28 cellular contexts compared by ENCODE assay signal in the genomic region with DNA sequence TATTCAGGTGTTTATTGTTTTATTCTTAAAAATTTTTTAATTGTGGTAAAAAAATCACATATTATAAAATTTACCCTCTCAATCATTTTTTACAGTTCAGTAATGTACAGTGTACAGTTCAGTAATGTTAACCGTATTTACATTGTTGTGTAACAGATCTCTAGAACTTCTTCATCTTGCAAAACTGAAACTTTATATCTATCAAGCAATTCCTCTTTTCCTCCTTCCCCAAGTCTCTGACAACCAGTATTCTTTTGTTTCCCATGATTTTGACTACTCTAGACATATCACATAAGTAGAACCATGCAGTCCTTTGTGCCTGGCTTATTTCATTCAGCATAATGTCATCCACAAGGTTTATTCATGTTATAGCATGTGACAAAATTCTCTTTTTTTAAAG. TPM values are rescaled to one million over a fixed set of nuclear protein-coding genes. Genes with fewer than 3 reads are reported as not detected.
A peak's percentile ranks its signal among the peaks of the same experiment; 100 is the strongest.
DNase-seq lines count a peak whose midpoint lies in the region; ATAC-seq, FAIRE-seq and TF ChIP-seq lines count a peak whose summit lies in the region.
"Had no signal": no experiment of that assay in that cellular context is flagged by ENCODE, and none has a peak within 500 bp of the region (broad histone marks: within the 10 kb centered on the region; RNA-seq: fewer than 3 reads in every experiment).

No MANE protein-coding gene starts in this region.

- ATAC-seq in left lung (peak; percentile 18), HepG2 (no peak)
- ATAC-seq: activated CD8-positive, alpha-beta memory T cell treated with anti-CD3 and anti-CD28 coated beads, Interleukin-2, amount 10 ng/mL, durations not matched to agents 7 days and 5 days; activated T-cell treated with anti-CD3 and anti-CD28 coated beads, Interleukin-2, amount 50 U/mL, for 4 hours had no signal

- no peak for TF ChIP-seq EP300 in HepG2 (IDR thresholded peaks at IDR 0.05; ENCODE audit: low read depth in 2 of 2, low read length in 2 of 2)
- no peak for TF ChIP-seq EP300 in HepG2 (CRISPR knock-in tag; IDR thresholded peaks at IDR 0.05; ENCODE audit: borderline replicate concordance)

- no peak for TF ChIP-seq CTCF in HL-60 (IDR thresholded peaks at IDR 0.05; ENCODE audit: insufficient read depth, low read length)
- TF ChIP-seq CTCF in left lung (IDR thresholded peaks at IDR 0.05): no peak
- no peak for TF ChIP-seq CTCF in HepG2 (CRISPR knock-in tag; IDR thresholded peaks at IDR 0.05)
- TF ChIP-seq CTCF in osteocyte (IDR thresholded peaks at IDR 0.05): no peak
- TF ChIP-seq CTCF in Caco-2 (IDR thresholded peaks at IDR 0.05; ENCODE audit: insufficient read depth in 1 of 2, low read depth in 1 of 2, low read length in 1 of 2, severe bottlenecking in 1 of 2, unreplicated experiment in 1 of 2): no peak

- H4K20me1 ChIP-seq in HepG2 (ENCODE audit: insufficient read depth, low read length): no peaks in the 10 kb centered on the region

- DNase-seq in HL-60 (ENCODE audit: low read depth in 1 of 2, low spot score in 1 of 2): no peak
- peak; percentile 38 for DNase-seq in NOMO-1 treated with dmso at 0.1 percent for 144 hours (lab: John Stamatoyannopoulos, UW; ENCODE audit: unreplicated experiment)
- DNase-seq in left lung: no peak
- no peak for DNase-seq in HepG2 (ENCODE audit: low spot score)
- no peak for DNase-seq in SHP77 (lab: John Stamatoyannopoulos, UW)
- DNase-seq in osteocyte (ENCODE audit: extremely low spot score, unreplicated experiment): no peak
- DNase-seq in Caco-2: no peak
- DNase-seq: activated CD4-positive, alpha-beta T cell treated with anti-CD3 and anti-CD28 coated beads, Interleukin-2, amount 50 U/mL, for 4 hours; activated CD8-positive, alpha-beta memory T cell treated with anti-CD3 and anti-CD28 coated beads, Interleukin-2, amount 10 ng/mL, durations not matched to agents 7 days and 5 days; activated gamma-delta T cell treated with Interleukin-2 at 50 U/mL for 16 hours; activated T-cell treated with anti-CD3 and anti-CD28 coated beads, Interleukin-2, amount 50 U/mL, for 4 hours; CD4-positive, alpha-beta memory T cell; cortex of kidney; effector memory CD4-positive, alpha-beta T cell; H9; KG1; MG63; NCI-H1436 treated with DMSO at 0.1 percent for 48 hours; NCI-H2081 treated with DMSO at 0.1 percent for 48 hours; NCI-H345; NCI-H69; occipital lobe; trophoblast cell had no signal

- H3K9me3 ChIP-seq in left lung: peaks cover 0 to 5% of the 10 kb centered on the region in 2 donors
- H3K9me3 ChIP-seq in HepG2 (ENCODE audit: low read length): peaks cover 13% of the 10 kb centered on the region; the same call in 1 of the 2 replicates
- peaks cover 18% of the 10 kb centered on the region for H3K9me3 ChIP-seq in Caco-2

- H3K9ac ChIP-seq in HepG2 (ENCODE audit: insufficient read depth, low read depth, low read length): no peak overlapping the region

- intact Hi-C loops in left lung (cut with DNase I): no loop called here
- intact Hi-C loops in HepG2 (cut with micrococcal nuclease; ENCODE audit: unreplicated experiment): no loop called here
- intact Hi-C loops in Caco-2 (cut with micrococcal nuclease; ENCODE audit: unreplicated experiment): loop anchor here (5.0 kb wide), 1 partner anchor 395 kb away; no protein-coding TSS in a partner anchor

- no peak overlapping the region for H2AFZ ChIP-seq in HepG2 (ENCODE audit: low read length)

- H3K27me3 ChIP-seq in HL-60 (ENCODE audit: insufficient read depth, poor library complexity, severe bottlenecking): no peaks in the 10 kb centered on the region
- no peaks in the 10 kb centered on the region for H3K27me3 ChIP-seq in left lung
- H3K27me3 ChIP-seq in HepG2 (ENCODE audit: control insufficient read depth in 1 of 2, insufficient read depth in 2 of 2, low read length in 2 of 2): peaks cover 0 to 3% of the 10 kb centered on the region in 2 experiments; a peak in 1 of 5 replicates
- H3K27me3 ChIP-seq in Caco-2 (replicated peaks; ENCODE audit: control insufficient read depth, insufficient read depth, low read length): no peaks in the 10 kb centered on the region
- H3K27me3 ChIP-seq: MG63 had no signal

- H3K27ac ChIP-seq in HL-60 (replicated peaks) (peak overlapping the region; percentile 42), left lung (peak overlapping the region in 1 of 2 donors; percentile 24), HepG2 (ENCODE audit: extremely low read length, insufficient read depth, low read length) (no peak overlapping the region)
- H3K27ac ChIP-seq: epithelial cell of prostate had no signal

- H3K9me3 Mint-ChIP-seq in osteocyte (ENCODE audit: unreplicated experiment): peaks cover 6% of the 10 kb centered on the region
- peaks cover 13% of the 10 kb centered on the region for H3K9me3 Mint-ChIP-seq in Caco-2 (ENCODE audit: unreplicated experiment)
- H3K9me3 Mint-ChIP-seq: stimulated activated effector memory CD8-positive, alpha-beta T cell treated with anti-CD3 and anti-CD28 coated beads, Interleukin-12 subunit alpha, Interleukin-12 subunit beta, amount 100 ng/mL, for 72 hours had no signal

- H3K4me1 Mint-ChIP-seq in osteocyte (ENCODE audit: unreplicated experiment) (peaks cover 10% of the 10 kb centered on the region), Caco-2 (ENCODE audit: low read depth, unreplicated experiment) (peaks cover 7% of the 10 kb centered on the region)

- no peak for TF ChIP-seq POLR2A in HepG2 (IDR thresholded peaks at IDR 0.05; ENCODE audit: insufficient read depth in 1 of 2, low read depth in 2 of 2, low read length in 2 of 2)

- H3K4me2 ChIP-seq in HepG2 (ENCODE audit: low read depth, low read length): no peak overlapping the region

- CTCF ChIA-PET in HepG2 (lab: Yijun Ruan, JAX; ENCODE audit: low intra/inter-chr PET ratio, low total read pairs): no interaction called here
- CTCF ChIA-PET in Caco-2 (lab: Charles Lee): no interaction called here

- H3K36me3 Mint-ChIP-seq in osteocyte (ENCODE audit: unreplicated experiment) (no peaks in the 10 kb centered on the region), Caco-2 (ENCODE audit: insufficient read depth, unreplicated experiment) (no peaks in the 10 kb centered on the region)
- H3K36me3 Mint-ChIP-seq: stimulated activated effector memory CD8-positive, alpha-beta T cell treated with anti-CD3 and anti-CD28 coated beads, Interleukin-12 subunit alpha, Interleukin-12 subunit beta, amount 100 ng/mL, for 72 hours had no signal

- H3K36me3 ChIP-seq in left lung (no peaks in the 10 kb centered on the region), HepG2 (replicated peaks in 1 of 2; ENCODE audit: control insufficient read depth in 1 of 2, insufficient read depth in 2 of 2, low read length in 2 of 2) (no peaks in the 10 kb centered on the region), Caco-2 (ENCODE audit: control insufficient read depth, insufficient read depth, low read length) (no peaks in the 10 kb centered on the region)
- H3K36me3 ChIP-seq: MG63 had no signal

- H3K4me3 ChIP-seq in HL-60 (replicated peaks; ENCODE audit: insufficient read depth, low read length) (no peak overlapping the region), left lung (no peak overlapping the region), HepG2 (replicated peaks in 1 of 3; ENCODE audit: insufficient read depth in 1 of 3, low read depth in 2 of 3, low read length in 3 of 3) (no peak overlapping the region), Caco-2 (ENCODE audit: low read depth, low read length) (no peak overlapping the region)
- H3K4me3 ChIP-seq: MG63 had no signal

- POLR2A ChIA-PET in HepG2 (lab: Yijun Ruan, JAX) (no interaction called here), Caco-2 (lab: Charles Lee) (no interaction called here)

- no peak overlapping the region for H3K4me3 Mint-ChIP-seq in osteocyte (ENCODE audit: unreplicated experiment)
- no peak overlapping the region for H3K4me3 Mint-ChIP-seq in Caco-2 (ENCODE audit: unreplicated experiment)
- H3K4me3 Mint-ChIP-seq: activated CD8-positive, alpha-beta memory T cell treated with anti-CD3 and anti-CD28 coated beads, Interleukin-2, amount 10 ng/mL, durations not matched to agents 7 days and 5 days; activated T-cell treated with anti-CD3 and anti-CD28 coated beads, Interleukin-2, amount 50 U/mL, for 4 hours; CD4-positive, alpha-beta memory T cell; H9; stimulated activated effector memory CD8-positive, alpha-beta T cell treated with anti-CD3 and anti-CD28 coated beads, Interleukin-12 subunit alpha, Interleukin-12 subunit beta, amount 100 ng/mL, for 72 hours; T-helper 1 cell treated with Interleukin-12 subunit alpha and Interleukin-12 subunit beta and Interleukin-4 antibody, amounts not matched to agents 30 μg/mL and 1 μg/mL, for 36 hours had no signal

- no peak for TF ChIP-seq RAD21 in HepG2 (CRISPR knock-in tag; IDR thresholded peaks at IDR 0.05)

- H3K79me2 ChIP-seq in HepG2 (ENCODE audit: insufficient read depth, low read length): no peaks in the 10 kb centered on the region

- no TSS peak for BruUV-seq in HepG2 (replicated peaks; lab: Mats Ljungman, UMichigan)
- BruUV-seq in Caco-2 (replicated peaks; lab: Mats Ljungman, UMichigan): no TSS peak

- H3K4me1 ChIP-seq in left lung: peaks cover 9 to 32% of the 10 kb centered on the region in 2 donors
- H3K4me1 ChIP-seq in HepG2 (ENCODE audit: insufficient read depth, low read length): no peaks in the 10 kb centered on the region
- H3K4me1 ChIP-seq in Caco-2: peaks cover 6% of the 10 kb centered on the region; the same call in 1 of the 2 replicates

- H3K27ac Mint-ChIP-seq in osteocyte (ENCODE audit: unreplicated experiment) (no peak overlapping the region), Caco-2 (ENCODE audit: unreplicated experiment) (no peak overlapping the region)
- H3K27ac Mint-ChIP-seq: activated CD8-positive, alpha-beta memory T cell treated with anti-CD3 and anti-CD28 coated beads, Interleukin-2, amount 10 ng/mL, durations not matched to agents 7 days and 5 days; CD4-positive, alpha-beta memory T cell; H9; T-helper 1 cell treated with Interleukin-12 subunit alpha and Interleukin-12 subunit beta and Interleukin-4 antibody, amounts not matched to agents 30 μg/mL and 1 μg/mL, for 36 hours had no signal

- in situ Hi-C loops in HepG2 (cut with HindIII; ENCODE audit: extremely low pct_ligation_motif_present, low pct_unique_long_range_greater_than_20kb): no loop called here

- WGBS in HepG2 (ENCODE audit: low lambda C conversion rate): 40% methylated on average over 1 of the region's 1 CpG

- no peak for FAIRE-seq in HepG2 (lab: Jason Lieb, UNC)
- FAIRE-seq: TTC549 had no signal

- peaks cover 38% of the 10 kb centered on the region for H3K27me3 Mint-ChIP-seq in osteocyte (ENCODE audit: unreplicated experiment)
- H3K27me3 Mint-ChIP-seq in Caco-2 (ENCODE audit: insufficient read depth, unreplicated experiment): peaks cover 6% of the 10 kb centered on the region
- H3K27me3 Mint-ChIP-seq: activated CD8-positive, alpha-beta memory T cell treated with anti-CD3 and anti-CD28 coated beads, Interleukin-2, amount 10 ng/mL, durations not matched to agents 7 days and 5 days; CD4-positive, alpha-beta memory T cell had no signal

RNA-seq across cellular contexts. Expression of a gene that starts 17.4 kb away (rescaled TPM):
- 10 to 100 TPM; 12.2 to 21.5 TPM for total RNA-seq in left lung
- total RNA-seq in HepG2 (2016; rRNA removed; fragmentation: Illumina TruSeq; extraction: Trizol): not detected in 2 replicates
- not detected in 2 replicates for total RNA-seq in HepG2 (2016; cell fraction: cytosol; rRNA removed; fragmentation: Illumina TruSeq; extraction: Trizol; ENCODE audit: low read depth)
- not detected in 2 replicates for total RNA-seq in HepG2 (2016; cell fraction: insoluble cytoplasmic fraction; rRNA removed; fragmentation: Illumina TruSeq; extraction: Trizol)
- not detected in 2 replicates for total RNA-seq in HepG2 (2016; cell fraction: membrane; rRNA removed; fragmentation: Illumina TruSeq; extraction: Trizol)
- total RNA-seq in HepG2 (2016; cell fraction: nucleus; rRNA removed; fragmentation: Illumina TruSeq; extraction: Trizol): not detected in 2 replicates
- polyA plus RNA-seq in HepG2 (2011; rRNA removed): not detected in 2 replicates
- not detected in 2 replicates for polyA plus RNA-seq in HepG2 (2011; cell fraction: cytosol; rRNA removed)
- polyA plus RNA-seq in HepG2 (2011; cell fraction: nucleus; rRNA removed): not detected in 2 replicates
- polyA plus RNA-seq in HepG2 (2012): not detected in 2 replicates
- not detected in 2 replicates for polyA plus RNA-seq in HepG2 (2016; cell fraction: cytosol; fragmentation: Illumina TruSeq; extraction: Trizol; ENCODE audit: low read depth)
- polyA plus RNA-seq in HepG2 (2016; cell fraction: insoluble cytoplasmic fraction; fragmentation: Illumina TruSeq; extraction: Trizol; ENCODE audit: low read depth): not detected in 2 replicates
- polyA plus RNA-seq in HepG2 (2016; cell fraction: membrane; fragmentation: Illumina TruSeq; extraction: Trizol; ENCODE audit: low read depth): not detected in 2 replicates
- not detected in 2 replicates for polyA plus RNA-seq in HepG2 (2016; cell fraction: nucleus; fragmentation: Illumina TruSeq; extraction: Trizol; ENCODE audit: insufficient read depth, low read depth)
- polyA minus RNA-seq in HepG2 (2011; rRNA and poly(A)+ RNA removed; ENCODE audit: low replicate concordance): 0.26 and 0.32 TPM in 2 replicates
- polyA minus RNA-seq in HepG2 (2011; cell fraction: cytosol; rRNA and poly(A)+ RNA removed): not detected in 2 replicates
- not detected in 2 replicates for polyA minus RNA-seq in HepG2 (2011; cell fraction: nucleus; rRNA and poly(A)+ RNA removed)
- total RNA-seq in osteocyte: not detected in 2 replicates
- total RNA-seq in Caco-2 (2022): not detected in 2 replicates
- total RNA-seq: SK-MEL-5 had no signal

RNA-seq across cellular contexts. Expression of a gene that starts 59.0 kb away (rescaled TPM):
- total RNA-seq in left lung (100 to 1,000 TPM; 132 to 157 TPM), HepG2 (2016; rRNA removed; fragmentation: Illumina TruSeq; extraction: Trizol) (19.1 and 31.3 TPM in 2 replicates), osteocyte (19.2 and 19.4 TPM in 2 replicates), Caco-2 (2022) (80.7 and 91.5 TPM in 2 replicates)
- 6.3 and 7.1 TPM in 2 replicates for total RNA-seq in HepG2 (2016; cell fraction: cytosol; rRNA removed; fragmentation: Illumina TruSeq; extraction: Trizol; ENCODE audit: low read depth)
- 20.2 and 31.0 TPM in 2 replicates for total RNA-seq in HepG2 (2016; cell fraction: insoluble cytoplasmic fraction; rRNA removed; fragmentation: Illumina TruSeq; extraction: Trizol)
- total RNA-seq in HepG2 (2016; cell fraction: membrane; rRNA removed; fragmentation: Illumina TruSeq; extraction: Trizol): 17.5 and 18.6 TPM in 2 replicates
- 27.1 and 29.2 TPM in 2 replicates for total RNA-seq in HepG2 (2016; cell fraction: nucleus; rRNA removed; fragmentation: Illumina TruSeq; extraction: Trizol)
- polyA plus RNA-seq in HepG2 (2011; rRNA removed): 26.9 and 33.5 TPM in 2 replicates
- polyA plus RNA-seq in HepG2 (2011; cell fraction: cytosol; rRNA removed): 20.8 and 24.3 TPM in 2 replicates
- 9.6 and 10.2 TPM in 2 replicates for polyA plus RNA-seq in HepG2 (2011; cell fraction: nucleus; rRNA removed)
- 14.5 and 19.5 TPM in 2 replicates for polyA plus RNA-seq in HepG2 (2012)
- 8.7 and 10.1 TPM in 2 replicates for polyA plus RNA-seq in HepG2 (2016; cell fraction: cytosol; fragmentation: Illumina TruSeq; extraction: Trizol; ENCODE audit: low read depth)
- polyA plus RNA-seq in HepG2 (2016; cell fraction: insoluble cytoplasmic fraction; fragmentation: Illumina TruSeq; extraction: Trizol; ENCODE audit: low read depth): 22.2 and 23.8 TPM in 2 replicates
- polyA plus RNA-seq in HepG2 (2016; cell fraction: membrane; fragmentation: Illumina TruSeq; extraction: Trizol; ENCODE audit: low read depth): 17.6 and 19.0 TPM in 2 replicates
- 45.6 and 48.0 TPM in 2 replicates for polyA plus RNA-seq in HepG2 (2016; cell fraction: nucleus; fragmentation: Illumina TruSeq; extraction: Trizol; ENCODE audit: insufficient read depth, low read depth)
- 8.0 and 38.3 TPM in 2 replicates for polyA minus RNA-seq in HepG2 (2011; rRNA and poly(A)+ RNA removed; ENCODE audit: low replicate concordance)
- polyA minus RNA-seq in HepG2 (2011; cell fraction: cytosol; rRNA and poly(A)+ RNA removed): 12.8 and 13.4 TPM in 2 replicates
- 7.5 and 7.6 TPM in 2 replicates for polyA minus RNA-seq in HepG2 (2011; cell fraction: nucleus; rRNA and poly(A)+ RNA removed)

Comparison
In these comparisons a context has a peak if more than half of its experiments do, and no peak if none do; other contexts are left out.
1. RNA of a gene that starts 17.4 kb away (total RNA-seq): 12.2 to 21.5 TPM in left lung; not detected in HepG2, not detected in osteocyte and not detected in Caco-2; every median in the first group is over 10 times any median in the second.